Comparison of ENCODE assay signal across 19 cellular contexts in genomic region chr22:26848244-26848920, GRCh38.
DNase-seq lines count a peak whose midpoint lies in the region; ATAC-seq lines count a peak whose summit lies in the region.
"Had no signal": no experiment of that assay in that cellular context is flagged by ENCODE, and none has a peak within 500 bp of the region (broad histone marks: within the 10 kb centered on the region; RNA-seq: fewer than 3 reads in every experiment).

No MANE protein-coding gene starts in this region.

- H3K4me3 ChIP-seq in SJSA1: no peak overlapping the region
- H3K4me3 ChIP-seq: BLaER1, GM23248, left lung, SK-N-MC had no signal

- peak overlapping the region; percentile 31; the same call in 1 of the 2 replicates for H3K27ac ChIP-seq in SJSA1
- H3K27ac ChIP-seq: BLaER1, GM23248, left lung, SK-N-MC had no signal

- ATAC-seq in GM18861 (IDR thresholded peaks at IDR 0.05; ENCODE audit: unreplicated experiment): no peak
- ATAC-seq: left lung; naive thymus-derived CD8-positive, alpha-beta T cell had no signal

- peak; percentile 62 for DNase-seq in DMS153 treated with DMSO at 0.1 percent for 48 hours (lab: John Stamatoyannopoulos, UW; ENCODE audit: unreplicated experiment)
- peak; percentile 70 to 72 for DNase-seq in SJSA1 (ENCODE audit: low read depth in 1 of 2, low spot score in 2 of 2)
- peak; percentile 71 for DNase-seq in glomerular visceral epithelial cell (ENCODE audit: extremely low spot score)
- DNase-seq in renal cortical epithelial cell (ENCODE audit: low read depth): peak; percentile 25
- DNase-seq in DMS 273 treated with DMSO at 0.1 percent for 48 hours (lab: John Stamatoyannopoulos, UW): no peak
- DNase-seq in NOMO-1 treated with DMSO at 0.1 percent for 48 hours (lab: John Stamatoyannopoulos, UW; ENCODE audit: unreplicated experiment): no peak
- no peak for DNase-seq in AG08395 (ENCODE audit: low spot score)
- DNase-seq: activated CD4-positive, alpha-beta T cell treated with anti-CD3 and anti-CD28 coated beads, Interleukin-2, amount 50 U/mL, for 1 hour; cortex of kidney; erythroblast; GM23248; hippocampal formation; left lung; naive thymus-derived CD8-positive, alpha-beta T cell; NCI-H1436 treated with DMSO at 0.1 percent for 48 hours; stimulated activated CD4-positive, alpha-beta T cell treated with anti-CD3 and anti-CD28 coated beads, Interleukin-1b, Interleukin-23, amount 100 ng/mL, for 48 hours had no signal

- H3K9me3 ChIP-seq in SJSA1 (replicated peaks): no peaks in the 10 kb centered on the region
- H3K9me3 ChIP-seq: BLaER1, left lung had no signal

- no peaks in the 10 kb centered on the region for H3K36me3 ChIP-seq in SJSA1
- H3K36me3 ChIP-seq: BLaER1, left lung had no signal

- H3K27me3 ChIP-seq in SJSA1 (replicated peaks): no peaks in the 10 kb centered on the region
- H3K27me3 ChIP-seq: BLaER1, left lung had no signal

- peaks cover 26% of the 10 kb centered on the region for H3K4me1 ChIP-seq in SJSA1 (replicated peaks)
- H3K4me1 ChIP-seq: left lung had no signal

Comparison
In these comparisons a context has a peak if more than half of its experiments do, and no peak if none do; other contexts are left out.
1. DNase-seq: peak in DMS153 treated with DMSO at 0.1 percent for 48 hours (single experiment), SJSA1 (2 of 2), glomerular visceral epithelial cell (single experiment) and renal cortical epithelial cell (single experiment); none in DMS 273 treated with DMSO at 0.1 percent for 48 hours (single experiment), NOMO-1 treated with DMSO at 0.1 percent for 48 hours (single experiment) and AG08395 (single experiment).